Comparison of ENCODE assay signal across 1 cellular context in the genomic region with DNA sequence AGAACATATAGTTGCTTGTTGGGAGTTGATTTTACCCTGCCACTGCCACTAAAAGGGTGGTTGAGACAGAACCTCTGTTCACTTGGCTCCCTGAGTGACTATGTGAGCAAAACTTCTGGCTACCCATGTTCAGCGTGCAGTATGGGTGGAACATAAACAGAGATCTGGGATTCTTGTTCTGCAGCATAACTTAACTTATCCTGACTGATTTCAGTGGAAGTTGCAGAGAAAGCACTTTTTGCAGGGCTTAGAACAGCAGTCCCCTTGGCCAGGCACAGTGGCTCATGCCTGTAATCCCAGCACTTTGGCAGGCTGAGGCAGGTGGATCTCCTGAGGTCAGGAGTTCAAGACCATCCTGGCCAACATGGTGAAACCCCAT.
TF ChIP-seq lines count a peak whose summit lies in the region.

No MANE protein-coding gene starts in this region.

TF ChIP-seq in endothelial cell of umbilical vein, 7 proteins besides CTCF, POLR2A, EP300 and RAD21:
- TF ChIP-seq GATA2 (IDR thresholded peaks at IDR 0.05; ENCODE audit: insufficient read depth, insufficient read length, low read depth, low read length), result no peak
- TF ChIP-seq, protein P1, sequence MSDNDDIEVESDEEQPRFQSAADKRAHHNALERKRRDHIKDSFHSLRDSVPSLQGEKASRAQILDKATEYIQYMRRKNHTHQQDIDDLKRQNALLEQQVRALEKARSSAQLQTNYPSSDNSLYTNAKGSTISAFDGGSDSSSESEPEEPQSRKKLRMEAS (IDR thresholded peaks at IDR 0.05; ENCODE audit: insufficient read depth, insufficient read length), result no peak
- no peak for TF ChIP-seq FOS (IDR thresholded peaks at IDR 0.05; ENCODE audit: borderline replicate concordance, insufficient read depth, low read length)
- TF ChIP-seq MYC (IDR thresholded peaks at IDR 0.05; ENCODE audit: low read depth, low read length), result no peak
- no peak for TF ChIP-seq EZH2 (IDR thresholded peaks at IDR 0.05; ENCODE audit: borderline replicate concordance, low read depth, low read length, severe bottlenecking)
- no peak for TF ChIP-seq JUN (IDR thresholded peaks at IDR 0.05; ENCODE audit: borderline replicate concordance, insufficient read depth, insufficient read length, low read depth)
- no peak for TF ChIP-seq POLR2AphosphoS5 (IDR thresholded peaks at IDR 0.05; ENCODE audit: insufficient read depth, low read depth, low read length)
